In genomic region chr1:19435851-19436465, GRCh38 we compare ENCODE assay signal across 9 cellular contexts. TPM values are rescaled to one million over a fixed set of nuclear protein-coding genes. Genes with fewer than 3 reads are reported as not detected.
DNase-seq lines count a peak whose midpoint lies in the region; ATAC-seq and TF ChIP-seq lines count a peak whose summit lies in the region.
"Had no signal": no experiment of that assay in that cellular context is flagged by ENCODE, and none has a peak within 500 bp of the region (broad histone marks: within the 10 kb centered on the region; RNA-seq: fewer than 3 reads in every experiment).

No MANE protein-coding gene starts in this region.

- H3K27ac Mint-ChIP-seq in chondrocyte (ENCODE audit: unreplicated experiment), result peak overlapping the region; percentile 99
- H3K27ac Mint-ChIP-seq in naive thymus-derived CD4-positive, alpha-beta T cell, result peak overlapping the region; percentile 51 to 87 (median 75)

- no peaks in the 10 kb centered on the region for H3K27me3 Mint-ChIP-seq in chondrocyte (ENCODE audit: low read depth)
- H3K27me3 Mint-ChIP-seq in naive thymus-derived CD4-positive, alpha-beta T cell, result no peaks in the 10 kb centered on the region

- TF ChIP-seq CTCF in right atrium auricular region (IDR thresholded peaks at IDR 0.05) (no peak), chondrocyte (IDR thresholded peaks at IDR 0.05) (no peak), vagina (IDR thresholded peaks at IDR 0.05) (no peak)

- ATAC-seq in Right ventricle myocardium inferior (no peak), GM19463 (IDR thresholded peaks at IDR 0.05; ENCODE audit: unreplicated experiment) (no peak)
- ATAC-seq in naive thymus-derived CD4-positive, alpha-beta T cell, result peak; percentile 38

- peak; percentile 77 for DNase-seq in right atrium auricular region (ENCODE audit: low spot score)
- no peak for DNase-seq in Right ventricle myocardium inferior (ENCODE audit: missing footprints)
- DNase-seq in chondrocyte (ENCODE audit: low spot score), result no peak
- DNase-seq in naive thymus-derived CD4-positive, alpha-beta T cell, result no peak
- no peak for DNase-seq in vagina (ENCODE audit: extremely low spot score in 2 of 2)
- DNase-seq in GOT3 (lab: John Stamatoyannopoulos, UW), result no peak
- DNase-seq in NCI-H774 (lab: John Stamatoyannopoulos, UW), result no peak

- intact Hi-C loops in Right ventricle myocardium inferior (cut with DNase I), result loop anchor here (5.0 kb wide), 2 partner anchors 34 to 51 kb away; partner anchors contain the start of gene CAPZB
- intact Hi-C loops in naive thymus-derived CD4-positive, alpha-beta T cell (cut with micrococcal nuclease), result loop anchor here (5.0 kb wide), 2 partner anchors 41 to 44 kb away; no protein-coding TSS in a partner anchor
- intact Hi-C loops in vagina (cut with DNase I), result loop anchor here (10.0 kb wide), 1 partner anchor 49 kb away; the partner anchor contains the start of gene CAPZB

- H3K4me1 ChIP-seq in right atrium auricular region (peaks cover 0 to 95% of the 10 kb centered on the region in 2 donors), vagina (peaks cover 96% of the 10 kb centered on the region)
- peaks cover 40 to 70% of the 10 kb centered on the region in 2 donors for H3K4me1 ChIP-seq in naive thymus-derived CD4-positive, alpha-beta T cell (ENCODE audit: control insufficient read depth in 2 of 2, insufficient read depth in 2 of 2, low read length in 2 of 2)

- H3K36me3 ChIP-seq in right atrium auricular region (no peaks in the 10 kb centered on the region), vagina (no peaks in the 10 kb centered on the region)
- peaks cover 0 to 18% (median 5%) of the 10 kb centered on the region in 3 experiments for H3K36me3 ChIP-seq in naive thymus-derived CD4-positive, alpha-beta T cell (ENCODE audit: control insufficient read depth in 2 of 3, insufficient read depth in 3 of 3, low read length in 3 of 3)

- H3K36me3 Mint-ChIP-seq in chondrocyte (ENCODE audit: low read depth), result no peaks in the 10 kb centered on the region
- H3K36me3 Mint-ChIP-seq in naive thymus-derived CD4-positive, alpha-beta T cell, result peaks cover 4 to 15% (median 8%) of the 10 kb centered on the region in 5 donors

- no peaks in the 10 kb centered on the region for H3K9me3 Mint-ChIP-seq in chondrocyte (ENCODE audit: low read depth)
- no peaks in the 10 kb centered on the region for H3K9me3 Mint-ChIP-seq in naive thymus-derived CD4-positive, alpha-beta T cell
- H3K9me3 Mint-ChIP-seq: neural crest cell had no signal

- POLR2A ChIA-PET in naive thymus-derived CD4-positive, alpha-beta T cell (lab: Charles Lee), result interaction anchor here (0.6 to 1.7 kb wide), 4 partner anchors 9 to 162 kb away, joined by 3 to 5 read pairs (median 4); no protein-coding TSS in a partner anchor

- H3K4me1 Mint-ChIP-seq in chondrocyte (ENCODE audit: low read depth), result peaks cover 85% of the 10 kb centered on the region
- H3K4me1 Mint-ChIP-seq in naive thymus-derived CD4-positive, alpha-beta T cell, result peaks cover 66 to 95% (median 80%) of the 10 kb centered on the region in 7 donors

- H3K9me3 ChIP-seq in right atrium auricular region, result no peaks in the 10 kb centered on the region
- H3K9me3 ChIP-seq in naive thymus-derived CD4-positive, alpha-beta T cell (ENCODE audit: control insufficient read depth in 2 of 3, low read length in 3 of 3), result no peaks in the 10 kb centered on the region
- no peaks in the 10 kb centered on the region for H3K9me3 ChIP-seq in vagina

- TF ChIP-seq POLR2A in vagina (IDR thresholded peaks at IDR 0.05), result no peak

- H3K4me3 ChIP-seq in right atrium auricular region (no peak overlapping the region), vagina (no peak overlapping the region)
- no peak overlapping the region for H3K4me3 ChIP-seq in naive thymus-derived CD4-positive, alpha-beta T cell (ENCODE audit: low read length)

- H3K27ac ChIP-seq in right atrium auricular region (peak overlapping the region; percentile 86 to 90), vagina (peak overlapping the region; percentile 86)
- no peak overlapping the region for H3K27ac ChIP-seq in naive thymus-derived CD4-positive, alpha-beta T cell (ENCODE audit: low read depth, low read length)

- CTCF ChIA-PET in naive thymus-derived CD4-positive, alpha-beta T cell (lab: Charles Lee), result interaction anchor here (0.6 to 0.8 kb wide), 2 partner anchors 22 to 52 kb away, joined by 3 read pairs; no protein-coding TSS in a partner anchor

- H3K27me3 ChIP-seq in right atrium auricular region (no peaks in the 10 kb centered on the region), vagina (no peaks in the 10 kb centered on the region)
- no peaks in the 10 kb centered on the region for H3K27me3 ChIP-seq in naive thymus-derived CD4-positive, alpha-beta T cell (ENCODE audit: control insufficient read depth in 2 of 2, insufficient read depth in 2 of 2, low read length in 2 of 2)

- peak overlapping the region; percentile 14 for H3K4me3 Mint-ChIP-seq in chondrocyte (ENCODE audit: unreplicated experiment)
- peak overlapping the region in 8 of 10 donors; percentile 25 to 64 (median 53) for H3K4me3 Mint-ChIP-seq in naive thymus-derived CD4-positive, alpha-beta T cell
- H3K4me3 Mint-ChIP-seq: neural crest cell had no signal

RNA-seq across cellular contexts. Expression of gene CAPZB, which starts 49.4 kb away (rescaled TPM):
- total RNA-seq in right atrium auricular region, result 100 to 1,000 TPM in 1 of 2 donors, 10 to 100 TPM in 1; 87.8 to 122 TPM
- 267 TPM for total RNA-seq in Right ventricle myocardium inferior
- 285 to 353 TPM (median 352 TPM) in 3 replicates for total RNA-seq in chondrocyte
- 100 to 1,000 TPM; 216 to 519 (median 264) TPM for total RNA-seq in naive thymus-derived CD4-positive, alpha-beta T cell
- polyA plus RNA-seq in naive thymus-derived CD4-positive, alpha-beta T cell, result 100 to 1,000 TPM; 522 to 559 TPM
- 152 TPM for total RNA-seq in vagina
